ENCODE assay signal across 20 cellular contexts in genomic region chr1:219585837-219586465, GRCh38. TPM values are rescaled to one million over a fixed set of nuclear protein-coding genes. Genes with fewer than 3 reads are reported as not detected.
"Had no signal": no experiment of that assay in that cellular context is flagged by ENCODE, and none has a peak within 500 bp of the region (broad histone marks: within the 10 kb centered on the region; RNA-seq: fewer than 3 reads in every experiment).

No MANE protein-coding gene starts in this region.

- H3K27me3 ChIP-seq: colonic mucosa, left lung, upper lobe of right lung had no signal

- ATAC-seq: left lung; natural killer cell; right cardiac atrium; stimulated activated naive CD8-positive, alpha-beta T cell treated with anti-CD3 and anti-CD28 coated beads, Interleukin-15, Interleukin-2, amounts not matched to agents 100 U/mL and 50 U/mL, for 24 hours; upper lobe of right lung had no signal

- H3K4me3 ChIP-seq: colonic mucosa, left lung, upper lobe of right lung had no signal

- DNase-seq: activated CD4-positive, alpha-beta memory T cell treated with anti-CD3 and anti-CD28 coated beads for 36 hours; activated CD4-positive, alpha-beta T cell treated with anti-CD3 and anti-CD28 coated beads for 1 hour; activated naive CD4-positive, alpha-beta T cell treated with anti-CD3 and anti-CD28 coated beads, Interleukin-2, amount 50 U/mL, for 16 hours; activated T-cell treated with anti-CD3 and anti-CD28 coated beads, Interleukin-2, amount 50 U/mL, for 24 hours; colonic mucosa; effector CD4-positive, alpha-beta T cell; foreskin fibroblast; glutamatergic neuron; hypothalamus; kidney; left lung; natural killer cell; occipital lobe; right cardiac atrium; small intestine; stimulated activated CD4-positive, alpha-beta T cell treated with anti-CD3 and anti-CD28 coated beads, Interleukin-4, amount 100 ng/mL, for 4 hours; stimulated activated CD8-positive, alpha-beta memory T cell treated with anti-CD3 and anti-CD28 coated beads, Interleukin-4, amount 100 ng/mL, for 48 hours; stimulated activated naive CD8-positive, alpha-beta T cell treated with anti-CD3 and anti-CD28 coated beads, Interleukin-15, Interleukin-2, amounts not matched to agents 100 U/mL and 50 U/mL, for 24 hours; T-helper 9 cell; upper lobe of right lung had no signal

- FAIRE-seq: kidney, small intestine had no signal

- H3K4me1 ChIP-seq: colonic mucosa had no signal

- H3K9me3 ChIP-seq: colonic mucosa, left lung, upper lobe of right lung had no signal

- H3K27ac ChIP-seq: colonic mucosa, left lung, upper lobe of right lung had no signal

- H3K36me3 ChIP-seq: colonic mucosa, left lung, upper lobe of right lung had no signal

RNA-seq across cellular contexts. Expression of gene ZC3H11B, which starts 27.0 kb away (rescaled TPM):
- total RNA-seq: natural killer cell, right cardiac atrium, upper lobe of right lung had no signal
- polyA plus RNA-seq: right cardiac atrium had no signal
